1 cellular context compared by ENCODE assay signal in the genomic region with DNA sequence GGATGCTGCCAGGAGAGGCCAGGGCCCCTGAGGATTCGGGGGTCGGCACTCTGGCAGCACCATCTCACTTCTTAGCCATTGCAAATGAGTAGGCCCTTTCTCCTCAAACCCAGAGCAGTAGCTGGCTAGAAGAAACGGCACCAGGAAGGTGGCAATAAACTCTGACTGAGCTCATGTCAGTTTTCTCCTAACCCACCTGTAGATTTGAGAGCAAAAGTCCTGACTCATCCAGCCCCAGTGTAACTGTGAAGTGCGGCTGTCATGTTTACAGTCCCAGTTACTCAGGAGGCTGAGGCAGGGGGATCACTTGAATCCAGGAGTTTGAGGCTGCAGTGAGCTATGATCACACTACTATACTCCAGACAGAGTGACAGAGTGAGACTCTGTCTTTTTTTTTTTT.
TF ChIP-seq lines count a peak whose summit lies in the region.

No MANE protein-coding gene starts in this region.

TF ChIP-seq in SK-N-SH treated with all-trans-retinoic acid at 6 μM for 48 hours, 23 proteins besides CTCF, POLR2A, EP300 and RAD21 (continued from another document):
- TF ChIP-seq, protein P1, sequence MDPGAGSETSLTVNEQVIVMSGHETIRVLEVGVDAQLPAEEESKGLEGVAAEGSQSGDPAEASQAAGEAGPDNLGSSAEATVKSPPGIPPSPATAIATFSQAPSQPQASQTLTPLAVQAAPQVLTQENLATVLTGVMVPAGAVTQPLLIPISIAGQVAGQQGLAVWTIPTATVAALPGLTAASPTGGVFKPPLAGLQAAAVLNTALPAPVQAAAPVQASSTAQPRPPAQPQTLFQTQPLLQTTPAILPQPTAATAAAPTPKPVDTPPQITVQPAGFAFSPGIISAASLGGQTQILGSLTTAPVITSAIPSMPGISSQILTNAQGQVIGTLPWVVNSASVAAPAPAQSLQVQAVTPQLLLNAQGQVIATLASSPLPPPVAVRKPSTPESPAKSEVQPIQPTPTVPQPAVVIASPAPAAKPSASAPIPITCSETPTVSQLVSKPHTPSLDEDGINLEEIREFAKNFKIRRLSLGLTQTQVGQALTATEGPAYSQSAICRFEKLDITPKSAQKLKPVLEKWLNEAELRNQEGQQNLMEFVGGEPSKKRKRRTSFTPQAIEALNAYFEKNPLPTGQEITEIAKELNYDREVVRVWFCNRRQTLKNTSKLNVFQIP (CRISPR knock-in tag; IDR thresholded peaks at IDR 0.05; ENCODE audit: borderline replicate concordance, low read depth), result no peak
- TF ChIP-seq ZNF70 (CRISPR knock-in tag; IDR thresholded peaks at IDR 0.05), result no peak
- no peak for TF ChIP-seq TCF4 (CRISPR knock-in tag; IDR thresholded peaks at IDR 0.05; ENCODE audit: borderline replicate concordance)
- TF ChIP-seq TSHZ2 (CRISPR knock-in tag; IDR thresholded peaks at IDR 0.05), result no peak
- TF ChIP-seq TOX (CRISPR knock-in tag; IDR thresholded peaks at IDR 0.05; ENCODE audit: borderline replicate concordance), result no peak
- no peak for TF ChIP-seq CSRNP3 (CRISPR knock-in tag; IDR thresholded peaks at IDR 0.05)
- no peak for TF ChIP-seq ZNF565 (CRISPR knock-in tag; conservative IDR thresholded peaks at IDR 0.05; ENCODE audit: low read depth)
- TF ChIP-seq OSR1 (CRISPR knock-in tag; IDR thresholded peaks at IDR 0.05), result no peak
- no peak for TF ChIP-seq ZC3H10 (CRISPR knock-in tag; IDR thresholded peaks at IDR 0.05)
- TF ChIP-seq BACH2 (CRISPR knock-in tag; IDR thresholded peaks at IDR 0.05; ENCODE audit: borderline replicate concordance), result no peak
- TF ChIP-seq ZFP3 (CRISPR knock-in tag; IDR thresholded peaks at IDR 0.05), result no peak
- TF ChIP-seq ZNF8 (CRISPR knock-in tag; IDR thresholded peaks at IDR 0.05), result no peak
